19 cellular contexts compared by ENCODE assay signal in genomic region chr2:148746973-148747372, GRCh38.
"Had no signal": no experiment of that assay in that cellular context is flagged by ENCODE, and none has a peak within 500 bp of the region (broad histone marks: within the 10 kb centered on the region; RNA-seq: fewer than 3 reads in every experiment).

No MANE protein-coding gene starts in this region.

- H3K4me3 ChIP-seq: spleen, upper lobe of right lung had no signal

- DNase-seq: activated CD4-positive, alpha-beta T cell treated with anti-CD3 and anti-CD28 coated beads, Interleukin-2, amount 10 ng/mL, durations not matched to agents 7 days and 5 days; activated CD4-positive, CD25-positive, alpha-beta regulatory T cell treated with anti-CD3 and anti-CD28 coated beads, Interleukin-2, amount 50 U/mL, for 72 hours; activated CD8-positive, alpha-beta memory T cell treated with anti-CD3 and anti-CD28 coated beads, Interleukin-2, amount 10 ng/mL, durations not matched to agents 7 days and 5 days; activated CD8-positive, alpha-beta T cell treated with anti-CD3 and anti-CD28 coated beads for 36 hours; activated effector memory CD4-positive, alpha-beta T cell treated with anti-CD3 and anti-CD28 coated beads, Interleukin-2, amount 50 U/mL, for 16 hours; activated naive CD4-positive, alpha-beta T cell treated with anti-CD3 and anti-CD28 coated beads, Interleukin-2, amount 10 ng/mL, durations not matched to agents 7 days and 5 days; activated T-cell treated with anti-CD3 and anti-CD28 coated beads for 4 hours; cortex of kidney; glutamatergic neuron; hippocampal formation; mesenchymal stem cell; nucleus accumbens; spleen; stimulated activated CD4-positive, alpha-beta T cell treated with anti-CD3 and anti-CD28 coated beads, Interleukin-4, amount 100 ng/mL, for 24 hours; stimulated activated naive CD4-positive, alpha-beta T cell treated with Interleukin-2 at 50 U/mL for 16 hours; T-helper 2 cell; upper lobe of right lung had no signal

- H3K27me3 ChIP-seq: spleen, upper lobe of right lung had no signal

- ATAC-seq: activated CD8-positive, alpha-beta memory T cell treated with anti-CD3 and anti-CD28 coated beads, Interleukin-2, amount 10 ng/mL, durations not matched to agents 7 days and 5 days; activated CD8-positive, alpha-beta T cell treated with anti-CD3 and anti-CD28 coated beads for 36 hours; upper lobe of right lung had no signal

- H3K9me3 ChIP-seq: spleen, upper lobe of right lung had no signal

- H3K27ac ChIP-seq: spleen, upper lobe of right lung, VCaP had no signal

- H3K36me3 ChIP-seq: upper lobe of right lung had no signal

- H3K4me1 ChIP-seq: upper lobe of right lung had no signal

- FAIRE-seq: frontal cortex had no signal
